In the genomic region with DNA sequence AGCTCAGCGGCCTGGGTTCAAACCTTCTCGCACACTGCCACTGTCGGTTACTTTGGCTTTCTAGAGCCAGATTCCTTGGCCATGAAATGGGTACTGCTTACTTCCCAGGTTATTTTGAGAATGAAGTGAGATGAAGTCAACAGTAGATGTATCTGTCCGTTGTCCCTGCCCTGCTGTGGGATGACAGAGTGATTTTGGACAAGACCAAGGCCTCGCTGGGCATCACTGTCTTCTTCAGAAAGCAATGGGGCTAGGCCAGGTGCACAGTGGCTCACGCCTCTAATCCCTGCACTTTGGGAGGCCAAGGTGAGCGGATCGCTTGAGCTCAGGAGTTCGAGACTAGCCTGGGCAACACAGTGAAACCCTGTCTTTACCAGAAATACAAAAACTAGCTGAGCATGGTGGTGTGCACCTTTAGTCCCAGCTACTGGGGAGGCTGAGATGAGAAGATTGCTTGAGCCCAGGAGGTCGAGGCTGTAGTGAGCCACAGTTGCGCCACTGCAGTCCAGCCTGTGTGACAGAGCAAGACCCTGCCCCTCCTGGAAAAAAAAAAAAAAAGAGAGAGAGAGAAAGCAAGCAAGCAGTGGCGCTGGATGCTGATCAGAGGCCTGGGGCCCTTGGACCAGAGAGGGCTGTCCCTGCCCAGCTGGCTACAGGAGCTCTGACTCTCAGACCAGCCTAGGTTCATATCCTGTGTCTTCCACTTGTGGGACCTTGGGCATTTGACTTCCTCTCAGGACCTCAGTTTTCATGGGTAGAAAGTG, we compare ENCODE assay signal across 11 cellular contexts. TPM values are rescaled to one million over a fixed set of nuclear protein-coding genes. Genes with fewer than 3 reads are reported as not detected.
DNase-seq lines count a peak whose midpoint lies in the region; ATAC-seq and TF ChIP-seq lines count a peak whose summit lies in the region.
"Had no signal": no experiment of that assay in that cellular context is flagged by ENCODE, and none has a peak within 500 bp of the region (broad histone marks: within the 10 kb centered on the region; RNA-seq: fewer than 3 reads in every experiment).

No MANE protein-coding gene starts in this region.

- intact Hi-C loops in ascending aorta (cut with DNase I), result no loop called here

- no peak for DNase-seq in ascending aorta (ENCODE audit: low spot score in 2 of 2)
- DNase-seq in CD1c-positive myeloid dendritic cell (ENCODE audit: extremely low spot score), result no peak
- no peak for DNase-seq in dermis blood vessel endothelial cell
- DNase-seq: kidney glomerular epithelial cell, retina, RPMI8226 had no signal

- peaks cover 100% of the 10 kb centered on the region in 10 experiments for H3K4me1 ChIP-seq in BLaER1 treated with 17β-estradiol and CSF1 and Interleukin-3, amounts not matched to agents 10 nM and 100 nM
- peaks cover 20 to 36% of the 10 kb centered on the region in 2 donors for H3K4me1 ChIP-seq in ascending aorta

- H4K20me1 ChIP-seq in BLaER1 treated with 17β-estradiol and CSF1 and Interleukin-3, amounts not matched to agents 10 nM and 100 nM, result peaks cover 98 to 100% (median 99%) of the 10 kb centered on the region in 11 experiments

- no peak for TF ChIP-seq CTCF in ascending aorta (IDR thresholded peaks at IDR 0.05)

- peak overlapping the region in 10 of 11 experiments; percentile 35 to 65 (median 53); a peak in 20 of 22 replicates for H3K27ac ChIP-seq in BLaER1 treated with 17β-estradiol and CSF1 and Interleukin-3, amounts not matched to agents 10 nM and 100 nM
- H3K27ac ChIP-seq in ascending aorta (peak overlapping the region; percentile 79 to 86), layer of hippocampus (ENCODE audit: low read depth, low read length) (peak overlapping the region; percentile 36), skin epidermis (peak overlapping the region in 20 of 21 experiments; percentile 4 to 75 (median 48))

- no peaks in the 10 kb centered on the region for H3K9me3 ChIP-seq in BLaER1 treated with 17β-estradiol and CSF1 and Interleukin-3, amounts not matched to agents 10 nM and 100 nM (replicated peaks in 1 of 11)
- H3K9me3 ChIP-seq in ascending aorta, result no peaks in the 10 kb centered on the region

- peaks cover 0 to 23% (median 2%) of the 10 kb centered on the region in 11 experiments; a peak in 8 of 22 replicates for H3K36me3 ChIP-seq in BLaER1 treated with 17β-estradiol and CSF1 and Interleukin-3, amounts not matched to agents 10 nM and 100 nM
- no peaks in the 10 kb centered on the region for H3K36me3 ChIP-seq in ascending aorta

- peak overlapping the region; percentile 83 to 100 (median 97) for H3K4me2 ChIP-seq in BLaER1 treated with 17β-estradiol and CSF1 and Interleukin-3, amounts not matched to agents 10 nM and 100 nM

- no peaks in the 10 kb centered on the region for H3K27me3 ChIP-seq in BLaER1 treated with 17β-estradiol and CSF1 and Interleukin-3, amounts not matched to agents 10 nM and 100 nM
- H3K27me3 ChIP-seq in ascending aorta (no peaks in the 10 kb centered on the region), layer of hippocampus (ENCODE audit: control insufficient read depth, insufficient read depth, low read length) (no peaks in the 10 kb centered on the region)

- H3K4me3 ChIP-seq in BLaER1 treated with 17β-estradiol and CSF1 and Interleukin-3, amounts not matched to agents 10 nM and 100 nM, result peak overlapping the region in 5 of 10 experiments; percentile 2 to 51 (median 11); a peak in 5 of 20 replicates
- H3K4me3 ChIP-seq in ascending aorta (peak overlapping the region in 1 of 2 donors; percentile 36), skin epidermis (no peak overlapping the region)

- no peak for ATAC-seq in HG03039 (IDR thresholded peaks at IDR 0.05; ENCODE audit: unreplicated experiment)
- ATAC-seq in HG03196 (IDR thresholded peaks at IDR 0.05; ENCODE audit: unreplicated experiment), result no peak

- peak overlapping the region; percentile 33 to 67 (median 53); a peak in 21 of 22 replicates for H3K9ac ChIP-seq in BLaER1 treated with 17β-estradiol and CSF1 and Interleukin-3, amounts not matched to agents 10 nM and 100 nM

RNA-seq across cellular contexts. Expression of a gene that starts 25.8 kb away (rescaled TPM):
- total RNA-seq in ascending aorta (96.2 TPM), dermis blood vessel endothelial cell (18.2 and 32.1 TPM in 2 replicates)
